1 cellular context compared by ENCODE assay signal in the genomic region with DNA sequence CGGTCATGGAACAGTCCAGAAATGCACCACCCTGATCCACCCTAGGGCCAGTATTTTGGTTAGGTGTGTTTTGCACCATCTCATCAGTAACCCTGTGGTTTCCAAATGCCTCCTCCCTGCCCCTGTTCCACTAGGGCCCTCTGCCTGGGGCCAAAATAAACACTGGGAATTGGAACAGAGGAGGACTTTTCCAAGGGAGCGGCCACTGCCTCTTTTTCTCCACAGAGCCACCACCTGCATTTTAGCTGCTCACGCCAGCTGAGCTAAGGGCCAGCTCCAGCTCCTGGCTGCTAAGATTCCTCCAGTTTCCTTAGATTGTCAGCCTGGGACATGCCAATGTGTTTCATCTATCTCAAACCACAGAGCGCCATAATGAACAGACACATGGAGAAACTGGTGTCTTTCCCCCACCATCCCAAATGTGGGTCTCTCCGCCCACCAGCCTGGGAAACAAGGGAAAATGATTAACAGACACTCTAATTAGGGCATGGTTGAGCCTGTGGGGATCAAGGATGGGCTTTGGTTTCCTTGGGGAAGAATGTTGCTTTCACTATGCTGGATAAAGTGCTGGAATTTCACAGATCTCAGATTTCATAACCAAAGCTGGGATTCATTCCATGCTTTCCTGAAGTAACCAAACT.
TF ChIP-seq lines count a peak whose summit lies in the region.

No MANE protein-coding gene starts in this region.

TF ChIP-seq in GM23338, 12 proteins besides CTCF, POLR2A, EP300 and RAD21 (continued from another document):
- TF ChIP-seq, protein P1, sequence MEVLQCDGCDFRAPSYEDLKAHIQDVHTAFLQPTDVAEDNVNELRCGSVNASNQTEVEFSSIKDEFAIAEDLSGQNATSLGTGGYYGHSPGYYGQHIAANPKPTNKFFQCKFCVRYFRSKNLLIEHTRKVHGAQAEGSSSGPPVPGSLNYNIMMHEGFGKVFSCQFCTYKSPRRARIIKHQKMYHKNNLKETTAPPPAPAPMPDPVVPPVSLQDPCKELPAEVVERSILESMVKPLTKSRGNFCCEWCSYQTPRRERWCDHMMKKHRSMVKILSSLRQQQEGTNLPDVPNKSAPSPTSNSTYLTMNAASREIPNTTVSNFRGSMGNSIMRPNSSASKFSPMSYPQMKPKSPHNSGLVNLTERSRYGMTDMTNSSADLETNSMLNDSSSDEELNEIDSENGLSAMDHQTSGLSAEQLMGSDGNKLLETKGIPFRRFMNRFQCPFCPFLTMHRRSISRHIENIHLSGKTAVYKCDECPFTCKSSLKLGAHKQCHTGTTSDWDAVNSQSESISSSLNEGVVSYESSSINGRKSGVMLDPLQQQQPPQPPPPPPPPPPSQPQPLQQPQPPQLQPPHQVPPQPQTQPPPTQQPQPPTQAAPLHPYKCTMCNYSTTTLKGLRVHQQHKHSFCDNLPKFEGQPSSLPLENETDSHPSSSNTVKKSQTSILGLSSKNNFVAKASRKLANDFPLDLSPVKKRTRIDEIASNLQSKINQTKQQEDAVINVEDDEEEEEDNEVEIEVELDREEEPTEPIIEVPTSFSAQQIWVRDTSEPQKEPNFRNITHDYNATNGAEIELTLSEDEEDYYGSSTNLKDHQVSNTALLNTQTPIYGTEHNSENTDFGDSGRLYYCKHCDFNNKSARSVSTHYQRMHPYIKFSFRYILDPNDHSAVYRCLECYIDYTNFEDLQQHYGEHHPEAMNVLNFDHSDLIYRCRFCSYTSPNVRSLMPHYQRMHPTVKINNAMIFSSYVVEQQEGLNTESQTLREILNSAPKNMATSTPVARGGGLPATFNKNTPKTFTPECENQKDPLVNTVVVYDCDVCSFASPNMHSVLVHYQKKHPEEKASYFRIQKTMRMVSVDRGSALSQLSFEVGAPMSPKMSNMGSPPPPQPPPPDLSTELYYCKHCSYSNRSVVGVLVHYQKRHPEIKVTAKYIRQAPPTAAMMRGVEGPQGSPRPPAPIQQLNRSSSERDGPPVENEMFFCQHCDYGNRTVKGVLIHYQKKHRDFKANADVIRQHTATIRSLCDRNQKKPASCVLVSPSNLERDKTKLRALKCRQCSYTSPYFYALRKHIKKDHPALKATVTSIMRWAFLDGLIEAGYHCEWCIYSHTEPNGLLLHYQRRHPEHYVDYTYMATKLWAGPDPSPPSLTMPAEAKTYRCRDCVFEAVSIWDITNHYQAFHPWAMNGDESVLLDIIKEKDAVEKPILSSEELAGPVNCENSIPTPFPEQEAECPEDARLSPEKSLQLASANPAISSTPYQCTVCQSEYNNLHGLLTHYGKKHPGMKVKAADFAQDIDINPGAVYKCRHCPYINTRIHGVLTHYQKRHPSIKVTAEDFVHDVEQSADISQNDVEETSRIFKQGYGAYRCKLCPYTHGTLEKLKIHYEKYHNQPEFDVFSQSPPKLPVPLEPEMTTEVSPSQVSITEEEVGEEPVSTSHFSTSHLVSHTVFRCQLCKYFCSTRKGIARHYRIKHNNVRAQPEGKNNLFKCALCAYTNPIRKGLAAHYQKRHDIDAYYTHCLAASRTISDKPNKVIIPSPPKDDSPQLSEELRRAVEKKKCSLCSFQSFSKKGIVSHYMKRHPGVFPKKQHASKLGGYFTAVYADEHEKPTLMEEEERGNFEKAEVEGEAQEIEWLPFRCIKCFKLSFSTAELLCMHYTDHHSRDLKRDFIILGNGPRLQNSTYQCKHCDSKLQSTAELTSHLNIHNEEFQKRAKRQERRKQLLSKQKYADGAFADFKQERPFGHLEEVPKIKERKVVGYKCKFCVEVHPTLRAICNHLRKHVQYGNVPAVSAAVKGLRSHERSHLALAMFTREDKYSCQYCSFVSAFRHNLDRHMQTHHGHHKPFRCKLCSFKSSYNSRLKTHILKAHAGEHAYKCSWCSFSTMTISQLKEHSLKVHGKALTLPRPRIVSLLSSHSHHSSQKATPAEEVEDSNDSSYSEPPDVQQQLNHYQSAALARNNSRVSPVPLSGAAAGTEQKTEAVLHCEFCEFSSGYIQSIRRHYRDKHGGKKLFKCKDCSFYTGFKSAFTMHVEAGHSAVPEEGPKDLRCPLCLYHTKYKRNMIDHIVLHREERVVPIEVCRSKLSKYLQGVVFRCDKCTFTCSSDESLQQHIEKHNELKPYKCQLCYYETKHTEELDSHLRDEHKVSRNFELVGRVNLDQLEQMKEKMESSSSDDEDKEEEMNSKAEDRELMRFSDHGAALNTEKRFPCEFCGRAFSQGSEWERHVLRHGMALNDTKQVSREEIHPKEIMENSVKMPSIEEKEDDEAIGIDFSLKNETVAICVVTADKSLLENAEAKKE (CRISPR knock-in tag; IDR thresholded peaks at IDR 0.05), result no peak
- TF ChIP-seq CREB1 (CRISPR knock-in tag; IDR thresholded peaks at IDR 0.05; ENCODE audit: low read depth), result no peak
- TF ChIP-seq STAT1 (IDR thresholded peaks at IDR 0.05; ENCODE audit: unreplicated experiment), result no peak
- no peak for TF ChIP-seq ZNF114 (CRISPR knock-in tag; IDR thresholded peaks at IDR 0.05)
- TF ChIP-seq, protein P2, sequence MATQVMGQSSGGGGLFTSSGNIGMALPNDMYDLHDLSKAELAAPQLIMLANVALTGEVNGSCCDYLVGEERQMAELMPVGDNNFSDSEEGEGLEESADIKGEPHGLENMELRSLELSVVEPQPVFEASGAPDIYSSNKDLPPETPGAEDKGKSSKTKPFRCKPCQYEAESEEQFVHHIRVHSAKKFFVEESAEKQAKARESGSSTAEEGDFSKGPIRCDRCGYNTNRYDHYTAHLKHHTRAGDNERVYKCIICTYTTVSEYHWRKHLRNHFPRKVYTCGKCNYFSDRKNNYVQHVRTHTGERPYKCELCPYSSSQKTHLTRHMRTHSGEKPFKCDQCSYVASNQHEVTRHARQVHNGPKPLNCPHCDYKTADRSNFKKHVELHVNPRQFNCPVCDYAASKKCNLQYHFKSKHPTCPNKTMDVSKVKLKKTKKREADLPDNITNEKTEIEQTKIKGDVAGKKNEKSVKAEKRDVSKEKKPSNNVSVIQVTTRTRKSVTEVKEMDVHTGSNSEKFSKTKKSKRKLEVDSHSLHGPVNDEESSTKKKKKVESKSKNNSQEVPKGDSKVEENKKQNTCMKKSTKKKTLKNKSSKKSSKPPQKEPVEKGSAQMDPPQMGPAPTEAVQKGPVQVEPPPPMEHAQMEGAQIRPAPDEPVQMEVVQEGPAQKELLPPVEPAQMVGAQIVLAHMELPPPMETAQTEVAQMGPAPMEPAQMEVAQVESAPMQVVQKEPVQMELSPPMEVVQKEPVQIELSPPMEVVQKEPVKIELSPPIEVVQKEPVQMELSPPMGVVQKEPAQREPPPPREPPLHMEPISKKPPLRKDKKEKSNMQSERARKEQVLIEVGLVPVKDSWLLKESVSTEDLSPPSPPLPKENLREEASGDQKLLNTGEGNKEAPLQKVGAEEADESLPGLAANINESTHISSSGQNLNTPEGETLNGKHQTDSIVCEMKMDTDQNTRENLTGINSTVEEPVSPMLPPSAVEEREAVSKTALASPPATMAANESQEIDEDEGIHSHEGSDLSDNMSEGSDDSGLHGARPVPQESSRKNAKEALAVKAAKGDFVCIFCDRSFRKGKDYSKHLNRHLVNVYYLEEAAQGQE (IDR thresholded peaks at IDR 0.05; ENCODE audit: unreplicated experiment), result no peak
- TF ChIP-seq, protein P3, sequence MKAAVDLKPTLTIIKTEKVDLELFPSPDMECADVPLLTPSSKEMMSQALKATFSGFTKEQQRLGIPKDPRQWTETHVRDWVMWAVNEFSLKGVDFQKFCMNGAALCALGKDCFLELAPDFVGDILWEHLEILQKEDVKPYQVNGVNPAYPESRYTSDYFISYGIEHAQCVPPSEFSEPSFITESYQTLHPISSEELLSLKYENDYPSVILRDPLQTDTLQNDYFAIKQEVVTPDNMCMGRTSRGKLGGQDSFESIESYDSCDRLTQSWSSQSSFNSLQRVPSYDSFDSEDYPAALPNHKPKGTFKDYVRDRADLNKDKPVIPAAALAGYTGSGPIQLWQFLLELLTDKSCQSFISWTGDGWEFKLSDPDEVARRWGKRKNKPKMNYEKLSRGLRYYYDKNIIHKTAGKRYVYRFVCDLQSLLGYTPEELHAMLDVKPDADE (IDR thresholded peaks at IDR 0.05), result no peak
- no peak for TF ChIP-seq POLR2AphosphoS5 (IDR thresholded peaks at IDR 0.05; ENCODE audit: low read depth)
